8 cellular contexts compared by ENCODE assay signal in the genomic region with DNA sequence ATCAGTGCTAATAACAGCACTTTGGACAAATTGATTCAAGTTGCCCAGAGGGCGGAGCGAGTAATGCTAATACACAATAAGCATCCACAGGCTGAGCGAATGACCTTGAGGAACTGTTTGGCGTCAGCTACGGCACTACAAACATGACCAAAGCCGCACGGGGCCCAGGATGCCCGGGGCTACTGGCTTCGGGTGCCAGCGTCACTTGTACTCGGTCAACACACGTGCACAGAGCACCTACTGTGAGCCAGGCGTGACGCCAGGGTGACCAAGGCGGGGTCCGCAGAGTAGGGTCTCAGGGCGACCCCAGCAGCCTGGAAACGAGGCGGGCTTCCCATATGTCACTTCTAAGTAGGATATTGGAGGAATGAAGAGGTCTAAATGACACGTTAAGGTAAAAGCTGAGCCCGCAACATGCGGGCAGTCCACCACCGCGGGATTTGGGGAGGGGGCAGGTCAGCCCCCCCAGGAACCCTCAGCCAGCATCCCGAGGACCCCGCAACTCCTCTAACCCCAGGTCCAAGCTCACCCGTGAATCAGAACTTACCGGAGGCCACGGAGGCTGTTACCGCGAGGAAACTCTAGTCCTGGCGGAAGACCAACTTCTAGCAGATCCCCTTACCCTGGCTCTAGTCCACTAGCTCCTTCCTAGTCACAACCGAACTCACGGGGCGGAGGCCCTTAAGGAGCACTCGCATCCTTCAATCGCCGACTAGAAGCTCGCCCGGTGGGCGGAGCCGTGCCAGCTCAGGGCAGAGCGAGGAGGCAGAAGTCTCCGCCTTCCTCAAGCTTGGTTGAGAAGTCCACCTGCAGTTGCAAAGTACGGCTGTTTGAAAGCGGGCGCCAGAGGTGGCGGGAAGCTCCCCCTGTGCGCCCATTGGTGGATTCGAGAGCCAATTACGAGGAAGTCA. TPM values are rescaled to one million over a fixed set of nuclear protein-coding genes. Genes with fewer than 3 reads are reported as not detected.
DNase-seq lines count a peak whose midpoint lies in the region; ATAC-seq and TF ChIP-seq lines count a peak whose summit lies in the region.

A gene with protein sequence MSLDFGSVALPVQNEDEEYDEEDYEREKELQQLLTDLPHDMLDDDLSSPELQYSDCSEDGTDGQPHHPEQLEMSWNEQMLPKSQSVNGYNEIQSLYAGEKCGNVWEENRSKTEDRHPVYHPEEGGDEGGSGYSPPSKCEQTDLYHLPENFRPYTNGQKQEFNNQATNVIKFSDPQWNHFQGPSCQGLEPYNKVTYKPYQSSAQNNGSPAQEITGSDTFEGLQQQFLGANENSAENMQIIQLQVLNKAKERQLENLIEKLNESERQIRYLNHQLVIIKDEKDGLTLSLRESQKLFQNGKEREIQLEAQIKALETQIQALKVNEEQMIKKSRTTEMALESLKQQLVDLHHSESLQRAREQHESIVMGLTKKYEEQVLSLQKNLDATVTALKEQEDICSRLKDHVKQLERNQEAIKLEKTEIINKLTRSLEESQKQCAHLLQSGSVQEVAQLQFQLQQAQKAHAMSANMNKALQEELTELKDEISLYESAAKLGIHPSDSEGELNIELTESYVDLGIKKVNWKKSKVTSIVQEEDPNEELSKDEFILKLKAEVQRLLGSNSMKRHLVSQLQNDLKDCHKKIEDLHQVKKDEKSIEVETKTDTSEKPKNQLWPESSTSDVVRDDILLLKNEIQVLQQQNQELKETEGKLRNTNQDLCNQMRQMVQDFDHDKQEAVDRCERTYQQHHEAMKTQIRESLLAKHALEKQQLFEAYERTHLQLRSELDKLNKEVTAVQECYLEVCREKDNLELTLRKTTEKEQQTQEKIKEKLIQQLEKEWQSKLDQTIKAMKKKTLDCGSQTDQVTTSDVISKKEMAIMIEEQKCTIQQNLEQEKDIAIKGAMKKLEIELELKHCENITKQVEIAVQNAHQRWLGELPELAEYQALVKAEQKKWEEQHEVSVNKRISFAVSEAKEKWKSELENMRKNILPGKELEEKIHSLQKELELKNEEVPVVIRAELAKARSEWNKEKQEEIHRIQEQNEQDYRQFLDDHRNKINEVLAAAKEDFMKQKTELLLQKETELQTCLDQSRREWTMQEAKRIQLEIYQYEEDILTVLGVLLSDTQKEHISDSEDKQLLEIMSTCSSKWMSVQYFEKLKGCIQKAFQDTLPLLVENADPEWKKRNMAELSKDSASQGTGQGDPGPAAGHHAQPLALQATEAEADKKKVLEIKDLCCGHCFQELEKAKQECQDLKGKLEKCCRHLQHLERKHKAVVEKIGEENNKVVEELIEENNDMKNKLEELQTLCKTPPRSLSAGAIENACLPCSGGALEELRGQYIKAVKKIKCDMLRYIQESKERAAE (N-terminal part only) (minus strand): TSS at position 656 of the 911 bp plus-strand sequence. CDS start 5,420 bp downstream, outside the sequence.

- peaks cover 21% of the 10 kb centered on the region for H4K20me1 ChIP-seq in Loucy (ENCODE audit: insufficient read depth, low read length, poor library complexity, severe bottlenecking)

- H3K4me3 Mint-ChIP-seq in activated T-helper 17 cell treated with anti-CD3 and anti-CD28 coated beads, Interleukin-2, amount 50 U/mL, for 72 hours: peak within 1 kb of the TSS; percentile 99
- H3K4me3 Mint-ChIP-seq in natural killer cell: peak within 1 kb of the TSS; percentile 98

- peaks cover 8% of the 10 kb centered on the region for H3K27me3 Mint-ChIP-seq in activated T-helper 17 cell treated with anti-CD3 and anti-CD28 coated beads, Interleukin-2, amount 50 U/mL, for 72 hours
- H3K27me3 Mint-ChIP-seq in natural killer cell (ENCODE audit: low read depth in 2 of 2): peaks cover 10 to 25% of the 10 kb centered on the region in 2 donors

- H3K9me3 Mint-ChIP-seq in activated T-helper 17 cell treated with anti-CD3 and anti-CD28 coated beads, Interleukin-2, amount 50 U/mL, for 72 hours: no peaks in the 10 kb centered on the region
- H3K9me3 Mint-ChIP-seq in natural killer cell: no peaks in the 10 kb centered on the region

- peaks cover 8% of the 10 kb centered on the region for H3K36me3 Mint-ChIP-seq in activated T-helper 17 cell treated with anti-CD3 and anti-CD28 coated beads, Interleukin-2, amount 50 U/mL, for 72 hours (ENCODE audit: low read depth)
- H3K36me3 Mint-ChIP-seq in natural killer cell: no peaks in the 10 kb centered on the region

- H3K9ac ChIP-seq in Loucy (ENCODE audit: low read depth, low read length, poor library complexity, severe bottlenecking): peak within 1 kb of the TSS; percentile 94

- peak within 1 kb of the TSS; percentile 96 for H3K27ac Mint-ChIP-seq in activated T-helper 17 cell treated with anti-CD3 and anti-CD28 coated beads, Interleukin-2, amount 50 U/mL, for 72 hours
- peak within 1 kb of the TSS; percentile 82 to 83 for H3K27ac Mint-ChIP-seq in natural killer cell

- H3K79me2 ChIP-seq in Loucy (ENCODE audit: insufficient read depth, low read length): peaks cover 44% of the 10 kb centered on the region

- peak; percentile 100 for DNase-seq in ELR (ENCODE audit: low read depth)
- peak; percentile 90 for DNase-seq in H7
- DNase-seq in RWPE2 (ENCODE audit: low spot score): peak; percentile 100
- DNase-seq in fibroblast of peridontal ligament (ENCODE audit: extremely low read depth): peak; percentile 99
- peak; percentile 95 for DNase-seq in natural killer cell
- DNase-seq in stimulated activated naive CD4-positive, alpha-beta T cell (lab: John Stamatoyannopoulos, UW): peak; percentile 95 to 98 (median 97)

- peak within 1 kb of the TSS; percentile 97 for H3K4me2 ChIP-seq in Loucy (ENCODE audit: low read depth, low read length, poor library complexity, severe bottlenecking)

- H3K27ac ChIP-seq in RWPE2 (ENCODE audit: poor library complexity, severe bottlenecking): peak within 1 kb of the TSS; percentile 47

- H3K4me3 ChIP-seq in H7 (ENCODE audit: insufficient read depth, low read depth, low read length) (peak within 1 kb of the TSS; percentile 94), Loucy (ENCODE audit: low read length, poor library complexity, severe bottlenecking) (peak within 1 kb of the TSS; percentile 97), RWPE2 (ENCODE audit: severe bottlenecking) (peak within 1 kb of the TSS; percentile 69)

- H3K4me1 Mint-ChIP-seq in activated T-helper 17 cell treated with anti-CD3 and anti-CD28 coated beads, Interleukin-2, amount 50 U/mL, for 72 hours: peaks cover 26% of the 10 kb centered on the region
- H3K4me1 Mint-ChIP-seq in natural killer cell: peaks cover 23 to 28% of the 10 kb centered on the region in 2 donors

- ATAC-seq in RWPE2 (ENCODE audit: low read depth) (peak; percentile 97), natural killer cell (peak; percentile 95 to 98 (median 96))
- peak; percentile 97 for ATAC-seq in activated T-helper 17 cell treated with anti-CD3 and anti-CD28 coated beads, Interleukin-2, amount 50 U/mL, for 72 hours (replicated peaks)

- no peaks in the 10 kb centered on the region for H3K9me2 ChIP-seq in Loucy (replicated peaks; ENCODE audit: low read depth, low read length)

- H3K4me1 ChIP-seq in Loucy (ENCODE audit: insufficient read depth, low read length, poor library complexity, severe bottlenecking) (peaks cover 42% of the 10 kb centered on the region), RWPE2 (ENCODE audit: insufficient read depth, poor library complexity, severe bottlenecking) (peaks cover 9% of the 10 kb centered on the region)

- H3K36me3 ChIP-seq in H7 (replicated peaks; ENCODE audit: control insufficient read depth, insufficient read depth, low read length): no peaks in the 10 kb centered on the region
- no peaks in the 10 kb centered on the region for H3K36me3 ChIP-seq in Loucy (ENCODE audit: insufficient read depth, low read length)
- H3K36me3 ChIP-seq in RWPE2 (ENCODE audit: low read depth): no peaks in the 10 kb centered on the region

- TF ChIP-seq CTCF in Loucy (conservative IDR thresholded peaks at IDR 0.05; ENCODE audit: low read length) (no peak), RWPE2 (IDR thresholded peaks at IDR 0.05; ENCODE audit: poor library complexity, severe bottlenecking) (no peak), natural killer cell (IDR thresholded peaks at IDR 0.05) (no peak)

- no peaks in the 10 kb centered on the region for H3K9me3 ChIP-seq in Loucy (ENCODE audit: insufficient read depth, low read depth, low read length)
- H3K9me3 ChIP-seq in RWPE2 (ENCODE audit: severe bottlenecking): no peaks in the 10 kb centered on the region

- H3K27me3 ChIP-seq in H7 (ENCODE audit: control insufficient read depth, insufficient read depth, low read length) (no peaks in the 10 kb centered on the region), Loucy (ENCODE audit: insufficient read depth, low read length, poor library complexity, severe bottlenecking) (no peaks in the 10 kb centered on the region), RWPE2 (ENCODE audit: insufficient read depth, poor library complexity, severe bottlenecking) (no peaks in the 10 kb centered on the region)

- intact Hi-C loops in natural killer cell (cut with micrococcal nuclease): loop anchor here (1.0 to 2.0 kb wide), 2 partner anchors 68 to 236 kb away; a partner anchor contains a TSS

- no peaks in the 10 kb centered on the region for H3F3A ChIP-seq in Loucy (ENCODE audit: low read depth)

- peak within 1 kb of the TSS; percentile 96 for H2AFZ ChIP-seq in Loucy (ENCODE audit: low read length)

RNA-seq across cellular contexts. Expression of the gene that starts here (rescaled TPM):
- total RNA-seq in H7 (2014; rRNA removed; shearing (Covaris generic)): 5.5 and 9.2 TPM in 2 replicates
- 10 to 100 TPM; 26.7 to 34.0 TPM for total RNA-seq in activated T-helper 17 cell treated with anti-CD3 and anti-CD28 coated beads, Interleukin-2, amount 50 U/mL, for 72 hours
- total RNA-seq in natural killer cell: 10 to 100 TPM in 1 of 3 donors, 1 to 10 TPM in 2; 7.2 to 11.4 (median 9.2) TPM

Comparison
In these comparisons a context has a peak if more than half of its experiments do, and no peak if none do; other contexts are left out.
1. Peak in every context shown above with its lines: DNase-seq, ATAC-seq, H3K4me3 ChIP-seq and H3K27ac ChIP-seq.